1 cellular context compared by ENCODE assay signal in genomic region chr9:93862877-93863545, GRCh38.
TF ChIP-seq lines count a peak whose summit lies in the region.

No MANE protein-coding gene starts in this region.

TF ChIP-seq in K562, 482 proteins besides CTCF, POLR2A, EP300 and RAD21 (continued from another document):
- no peak for TF ChIP-seq PHF8 (IDR thresholded peaks at IDR 0.05; ENCODE audit: borderline replicate concordance, low read length)
- TF ChIP-seq C11orf30 (IDR thresholded peaks at IDR 0.05; ENCODE audit: low read depth), result peak; percentile 44; the same call in 1 of the 2 replicates
TF ChIP-seq in K562: peak in this region for 2.
